Comparison of ENCODE assay signal across 18 cellular contexts in the genomic region with DNA sequence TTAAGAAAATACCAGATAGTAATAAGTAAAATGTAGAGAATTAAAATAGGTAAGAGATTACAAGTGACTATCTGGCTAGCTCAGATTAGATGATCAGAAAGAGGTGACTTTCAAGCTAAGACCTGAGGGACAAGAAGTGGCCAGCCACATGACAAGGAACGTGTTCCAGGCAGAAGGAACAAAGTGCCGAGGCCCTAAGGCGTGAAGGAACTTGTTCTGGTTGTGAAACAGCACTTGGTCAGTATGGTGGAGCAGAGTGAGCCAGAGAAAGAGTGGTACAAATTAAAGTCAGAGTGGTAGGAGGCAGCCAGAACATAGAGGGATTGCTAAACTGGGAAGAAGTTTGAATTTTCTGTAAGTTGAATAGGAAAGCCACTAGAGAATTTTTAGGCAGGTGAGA.
DNase-seq lines count a peak whose midpoint lies in the region; ATAC-seq, FAIRE-seq and TF ChIP-seq lines count a peak whose summit lies in the region.
"Had no signal": no experiment of that assay in that cellular context is flagged by ENCODE, and none has a peak within 500 bp of the region (broad histone marks: within the 10 kb centered on the region; RNA-seq: fewer than 3 reads in every experiment).

No MANE protein-coding gene starts in this region.

- H2AFZ ChIP-seq in mammary epithelial cell (ENCODE audit: low read depth, low read length) (peak overlapping the region; percentile 43), keratinocyte (ENCODE audit: control insufficient read depth, low read length) (no peak overlapping the region), H9 (ENCODE audit: low read length) (no peak overlapping the region)

- no peaks in the 10 kb centered on the region for H4K20me1 ChIP-seq in mammary epithelial cell (ENCODE audit: insufficient read depth, low read length)
- H4K20me1 ChIP-seq in keratinocyte (ENCODE audit: control insufficient read depth, extremely low read depth, insufficient read depth, low read length), result no peaks in the 10 kb centered on the region
- H4K20me1 ChIP-seq in H9 (ENCODE audit: control insufficient read depth, insufficient read depth, insufficient read length), result no peaks in the 10 kb centered on the region

- H3K4me1 Mint-ChIP-seq in H9, result peaks cover 5 to 11% of the 10 kb centered on the region in 2 experiments
- H3K4me1 Mint-ChIP-seq: CD14-positive monocyte had no signal

- H3K27ac Mint-ChIP-seq in H9, result no peak overlapping the region
- H3K27ac Mint-ChIP-seq: CD14-positive monocyte; CD8-positive, alpha-beta T cell had no signal

- POLR2A ChIA-PET in RWPE1 (lab: Yijun Ruan, JAX; ENCODE audit: low non-redundant PET), result no interaction called here

- H2BK12ac ChIP-seq in H9 (ENCODE audit: insufficient read length, low read depth, low read length), result no peak overlapping the region

- in situ Hi-C loops in mammary epithelial cell (cut with MboI; ENCODE audit: low sequenced_read_pairs in 2 of 2), result no loop called here

- no peaks in the 10 kb centered on the region for H3K23me2 ChIP-seq in H9 (ENCODE audit: insufficient read length, low read depth, low read length, poor library complexity, severe bottlenecking)

- no peaks in the 10 kb centered on the region for H3K9me3 ChIP-seq in mammary epithelial cell (replicated peaks; ENCODE audit: insufficient read depth, low read length)
- H3K9me3 ChIP-seq in keratinocyte (ENCODE audit: control insufficient read depth, low read depth, low read length), result no peaks in the 10 kb centered on the region
- H3K9me3 ChIP-seq in upper lobe of right lung, result no peaks in the 10 kb centered on the region
- no peaks in the 10 kb centered on the region for H3K9me3 ChIP-seq in H9 (ENCODE audit: control insufficient read depth, low read depth, low read length)

- H3K4me1 ChIP-seq in mammary epithelial cell (ENCODE audit: insufficient read depth, low read length) (peaks cover 8% of the 10 kb centered on the region), keratinocyte (ENCODE audit: control insufficient read depth, extremely low read depth, insufficient read depth, low read length) (peaks cover 7% of the 10 kb centered on the region), upper lobe of right lung (peaks cover 11% of the 10 kb centered on the region), H9 (ENCODE audit: insufficient read depth, low read length) (no peaks in the 10 kb centered on the region; the same call in 1 of the 2 replicates)

- no peak overlapping the region for H2AK5ac ChIP-seq in H9 (ENCODE audit: insufficient read length, low read length)

- no TSS peak for BruUV-seq in mammary epithelial cell (replicated peaks; lab: Mats Ljungman, UMichigan)

- no peak overlapping the region for H3K14ac ChIP-seq in H9 (ENCODE audit: insufficient read depth, low read length)

- H3K9ac ChIP-seq in mammary epithelial cell (ENCODE audit: insufficient read depth, low read length), result no peak overlapping the region
- no peak overlapping the region for H3K9ac ChIP-seq in keratinocyte (ENCODE audit: control insufficient read depth, extremely low read depth, insufficient read depth, low read length)
- no peak overlapping the region for H3K9ac ChIP-seq in H9 (ENCODE audit: extremely low read depth, insufficient read length, low read length)

- H4K8ac ChIP-seq in H9 (replicated peaks; ENCODE audit: insufficient read length, low read depth, low read length), result no peak overlapping the region

- H3T11ph ChIP-seq in H9 (ENCODE audit: low read length), result no peak overlapping the region

- no peaks in the 10 kb centered on the region for H3K79me1 ChIP-seq in H9 (ENCODE audit: insufficient read depth, low read depth, low read length, poor library complexity, severe bottlenecking)

- DNase-seq in RWPE1 (ENCODE audit: low spot score) (peak; percentile 43), mammary epithelial cell (peak; percentile 77), keratinocyte (ENCODE audit: low read depth, low spot score) (no peak), upper lobe of right lung (no peak), T-helper 1 cell (no peak), H9 (no peak), NOMO-1 (lab: John Stamatoyannopoulos, UW; ENCODE audit: unreplicated experiment in 2 of 2) (no peak)
- DNase-seq: CD8-positive, alpha-beta T cell; COR-L47; DND-41; GDM1 had no signal

- no peaks in the 10 kb centered on the region for H3K36me3 Mint-ChIP-seq in H9 (ENCODE audit: insufficient read depth in 1 of 3, low read depth in 3 of 3)
- H3K36me3 Mint-ChIP-seq: CD14-positive monocyte; CD8-positive, alpha-beta T cell had no signal

- intact Hi-C loops in mammary epithelial cell (cut with micrococcal nuclease) (no loop called here), upper lobe of right lung (cut with DNase I) (no loop called here)

- H3K9me3 Mint-ChIP-seq in H9, result no peaks in the 10 kb centered on the region
- H3K9me3 Mint-ChIP-seq: CD8-positive, alpha-beta T cell had no signal

- H3K79me2 ChIP-seq in mammary epithelial cell (ENCODE audit: insufficient read depth, low read length) (no peaks in the 10 kb centered on the region), keratinocyte (ENCODE audit: control insufficient read depth, insufficient read depth, low read length) (no peaks in the 10 kb centered on the region), H9 (ENCODE audit: insufficient read depth, low read length) (no peaks in the 10 kb centered on the region)

- FAIRE-seq in keratinocyte (lab: Jason Lieb, UNC), result peak; percentile 89
- FAIRE-seq: D721Med, GM12892, GM19239 had no signal

- 4% methylated on average over 3 of the region's 3 CpGs for WGBS in mammary epithelial cell (ENCODE audit: low coverage, missing lambda C conversion rate)
- WGBS in H9 (ENCODE audit: extremely low coverage, insufficient read length, low lambda C conversion rate), result no CpG with 5 or more reads among the region's 3 CpGs

- H3K56ac ChIP-seq in H9 (ENCODE audit: insufficient read length, low read depth, low read length), result no peak overlapping the region

- CTCF ChIA-PET in RWPE1 (lab: Yijun Ruan, JAX) (interaction anchor here (1.0 kb wide), 2 partner anchors 57 to 135 kb away, joined by 3 to 4 read pairs; no protein-coding TSS in a partner anchor), mammary epithelial cell (lab: Charles Lee; ENCODE audit: low non-redundant PET) (no interaction called here)

- ATAC-seq in upper lobe of right lung, result peak; percentile 54
- ATAC-seq: CD8-positive, alpha-beta T cell; HCT116 had no signal

- H3K9me1 ChIP-seq in keratinocyte (ENCODE audit: control insufficient read depth, extremely low read depth, insufficient read depth, low read length), result no peaks in the 10 kb centered on the region

- H2BK5ac ChIP-seq in H9 (ENCODE audit: insufficient read length, low read length), result no peak overlapping the region

- no peaks in the 10 kb centered on the region for H3K27me3 Mint-ChIP-seq in H9 (ENCODE audit: low read depth)

- no peaks in the 10 kb centered on the region for H3K36me3 ChIP-seq in mammary epithelial cell (ENCODE audit: insufficient read depth, low read length)
- H3K36me3 ChIP-seq in keratinocyte (ENCODE audit: control insufficient read depth in 2 of 2, extremely low read depth in 1 of 2, insufficient read depth in 2 of 2, low read length in 2 of 2), result no peaks in the 10 kb centered on the region
- no peaks in the 10 kb centered on the region for H3K36me3 ChIP-seq in upper lobe of right lung

- H3K4ac ChIP-seq in H9 (ENCODE audit: low read depth, low read length), result no peak overlapping the region

- peak overlapping the region; percentile 41 for H3K4me2 ChIP-seq in mammary epithelial cell (ENCODE audit: insufficient read depth, low read depth, low read length)
- peak overlapping the region; percentile 42 for H3K4me2 ChIP-seq in keratinocyte (ENCODE audit: control insufficient read depth, extremely low read depth, insufficient read depth, low read depth, low read length)
- H3K4me2 ChIP-seq in H9 (ENCODE audit: insufficient read depth, insufficient read length, low read length), result no peak overlapping the region

- no peak overlapping the region for H3K4me3 ChIP-seq in mammary epithelial cell (replicated peaks in 1 of 3; ENCODE audit: insufficient read depth in 1 of 3, low read depth in 2 of 3, low read length in 3 of 3)
- no peak overlapping the region for H3K4me3 ChIP-seq in keratinocyte (ENCODE audit: control insufficient read depth in 2 of 3, extremely low read depth in 1 of 3, insufficient read depth in 2 of 3, low read depth in 1 of 3, low read length in 3 of 3)
- H3K4me3 ChIP-seq in upper lobe of right lung, result no peak overlapping the region

- no peak overlapping the region for H2BK20ac ChIP-seq in H9 (ENCODE audit: low read depth, low read length, poor library complexity, severe bottlenecking)

- H3K23ac ChIP-seq in H9 (ENCODE audit: insufficient read length, low read depth, low read length), result no peak overlapping the region

- H4K5ac ChIP-seq in H9 (ENCODE audit: insufficient read length, low read depth, low read length), result no peak overlapping the region

- no peak overlapping the region for H2BK120ac ChIP-seq in H9 (ENCODE audit: low read depth, low read length, poor library complexity, severe bottlenecking)

- H3K27ac ChIP-seq in RWPE1 (no peak overlapping the region), mammary epithelial cell (ENCODE audit: insufficient read depth, low read depth, low read length) (no peak overlapping the region), keratinocyte (ENCODE audit: control insufficient read depth, insufficient read depth, low read length) (no peak overlapping the region), upper lobe of right lung (no peak overlapping the region), H9 (ENCODE audit: insufficient read length, low read depth, low read length) (no peak overlapping the region)
- H3K27ac ChIP-seq: 22Rv1, HL-60 had no signal

- no peak for TF ChIP-seq CTCF in RWPE1 (conservative IDR thresholded peaks at IDR 0.05; ENCODE audit: low read depth)
- TF ChIP-seq CTCF in mammary epithelial cell (conservative IDR thresholded peaks at IDR 0.05 in 1 of 2, IDR thresholded peaks at IDR 0.05 in 1 of 2; ENCODE audit: extremely low read depth in 1 of 2, insufficient read depth in 1 of 2, low read depth in 1 of 2, low read length in 2 of 2), result no peak
- no peak for TF ChIP-seq CTCF in keratinocyte (optimal IDR thresholded peaks at IDR 0.05 in 1 of 3, IDR thresholded peaks at IDR 0.05 in 1 of 3, conservative IDR thresholded peaks at IDR 0.05 in 1 of 3; ENCODE audit: extremely low read depth in 1 of 3, insufficient read depth in 2 of 3, low read length in 3 of 3)
- TF ChIP-seq CTCF in upper lobe of right lung (IDR thresholded peaks at IDR 0.05), result no peak
- no peak for TF ChIP-seq CTCF in H9 (conservative IDR thresholded peaks at IDR 0.05)

- no peak overlapping the region for H2BK15ac ChIP-seq in H9 (ENCODE audit: low read depth, low read length)

- dilution Hi-C loops in mammary epithelial cell (cut with HindIII; ENCODE audit: low sequenced_read_pairs), result no loop called here
- dilution Hi-C loops in keratinocyte (cut with MboI; ENCODE audit: extremely low pct_ligation_motif_present, low sequenced_read_pairs), result no loop called here

- no peak overlapping the region for H4K91ac ChIP-seq in H9 (ENCODE audit: insufficient read length, low read depth, low read length)

- no peaks in the 10 kb centered on the region for H3K27me3 ChIP-seq in mammary epithelial cell (ENCODE audit: insufficient read depth, low read length)
- no peaks in the 10 kb centered on the region for H3K27me3 ChIP-seq in keratinocyte (ENCODE audit: control insufficient read depth, extremely low read depth, insufficient read depth, low read length)
- H3K27me3 ChIP-seq in upper lobe of right lung, result no peaks in the 10 kb centered on the region
- no peaks in the 10 kb centered on the region for H3K27me3 ChIP-seq in H9 (ENCODE audit: insufficient read depth, low read length)

- H3K18ac ChIP-seq in H9 (ENCODE audit: insufficient read length, low read depth, low read length), result no peak overlapping the region

- no peak overlapping the region for H3K4me3 Mint-ChIP-seq in H9
- H3K4me3 Mint-ChIP-seq: CD14-positive monocyte; CD8-positive, alpha-beta T cell had no signal

Comparison
In these comparisons a context has a peak if more than half of its experiments do, and no peak if none do; other contexts are left out.
1. DNase-seq: peak in RWPE1 (single experiment) and mammary epithelial cell (single experiment); none in keratinocyte (single experiment), upper lobe of right lung (single experiment), T-helper 1 cell (0 of 5), H9 (single experiment) and NOMO-1 (0 of 2).